ENCODE assay signal across 8 cellular contexts in the genomic region with DNA sequence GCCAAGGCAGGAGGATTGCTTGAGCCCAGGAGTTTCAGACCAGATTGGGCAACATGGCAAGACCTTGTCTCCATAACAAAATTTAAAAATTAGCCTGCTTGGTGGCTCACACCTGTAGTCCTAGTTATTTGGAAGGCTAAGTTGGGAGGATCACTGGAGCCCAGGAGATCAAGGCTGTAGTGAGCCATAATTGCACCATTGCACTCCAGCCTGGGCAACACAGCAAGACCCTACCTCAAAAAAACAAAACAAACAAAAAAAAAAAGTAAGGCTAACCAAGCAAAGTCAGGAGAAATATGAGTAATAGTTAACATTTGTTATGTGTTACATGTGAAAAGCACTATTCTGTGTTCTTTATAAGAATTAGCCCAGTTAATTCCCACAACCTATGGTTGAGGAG.
"Had no signal": no experiment of that assay in that cellular context is flagged by ENCODE, and none has a peak within 500 bp of the region (broad histone marks: within the 10 kb centered on the region; RNA-seq: fewer than 3 reads in every experiment).

No MANE protein-coding gene starts in this region.

- H3K27ac Mint-ChIP-seq: IgD-negative memory B cell had no signal

- H3K9ac ChIP-seq: KMS-11 had no signal

- H3K36me3 Mint-ChIP-seq: IgD-negative memory B cell had no signal

- ATAC-seq: K562 had no signal

- H3K4me3 Mint-ChIP-seq: IgD-negative memory B cell had no signal

- FAIRE-seq: HTR-8/SVneo, K562 had no signal

- H3K27ac ChIP-seq: HL-60, KMS-11 had no signal

- DNase-seq: IMR-90, KBM-7, KG1 had no signal

- H3K4me3 ChIP-seq: K562 had no signal

- H3K4me2 ChIP-seq: KMS-11 had no signal

- H3K4me1 Mint-ChIP-seq: IgD-negative memory B cell had no signal
